Comparison of ENCODE assay signal across 19 cellular contexts in the genomic region with DNA sequence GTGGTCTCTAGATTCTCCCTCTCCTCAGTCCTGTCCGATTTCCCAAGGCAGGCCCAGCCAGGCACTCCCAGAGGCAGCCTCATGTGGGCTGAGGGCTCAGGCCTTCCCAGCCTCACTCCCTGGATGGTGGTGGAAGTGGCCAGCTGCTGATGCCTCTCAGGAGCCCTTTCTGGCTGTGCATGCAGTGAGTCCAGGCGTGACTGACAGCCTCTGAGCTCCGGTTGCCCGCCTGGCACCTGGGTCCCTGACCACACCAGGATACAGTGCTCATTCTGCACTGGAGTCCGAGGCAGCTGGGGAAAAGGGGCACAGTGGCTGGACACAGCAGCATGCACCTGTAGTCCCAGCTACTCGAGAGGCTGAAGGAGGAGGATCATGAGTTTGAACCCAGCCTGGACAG.
DNase-seq lines count a peak whose midpoint lies in the region; ATAC-seq, FAIRE-seq and TF ChIP-seq lines count a peak whose summit lies in the region.
"Had no signal": no experiment of that assay in that cellular context is flagged by ENCODE, and none has a peak within 500 bp of the region (broad histone marks: within the 10 kb centered on the region; RNA-seq: fewer than 3 reads in every experiment).

No MANE protein-coding gene starts in this region.

- H3K79me2 ChIP-seq in H1 (ENCODE audit: control insufficient read depth in 1 of 2, insufficient read depth in 2 of 2, low read length in 2 of 2), result no peaks in the 10 kb centered on the region

- POLR2A ChIA-PET in H1 (lab: Charles Lee; ENCODE audit: partially characterized antibody), result no interaction called here

- CTCF ChIA-PET in H1 (lab: Charles Lee; ENCODE audit: partially characterized antibody), result interaction anchor here (1.0 to 2.2 kb wide), 8 partner anchors 14 to 280 kb away, joined by 3 to 12 read pairs (median 4); no protein-coding TSS in a partner anchor

- H2BK20ac ChIP-seq in H1 (ENCODE audit: low read length), result no peak overlapping the region

- no peak overlapping the region for H3K14ac ChIP-seq in H1 (ENCODE audit: insufficient read length)

- H3K36me3 ChIP-seq in H1 (ENCODE audit: control insufficient read depth in 2 of 4, insufficient read depth in 4 of 4, low read length in 3 of 4), result no peaks in the 10 kb centered on the region
- H3K36me3 ChIP-seq in thyroid gland, result no peaks in the 10 kb centered on the region
- no peaks in the 10 kb centered on the region for H3K36me3 ChIP-seq in right atrium auricular region
- H3K36me3 ChIP-seq: BLaER1 had no signal

- 0 out of 2 replicates have a peak overlapping the region, but pooled peaks have one; percentile 35 for H2BK5ac ChIP-seq in H1 (ENCODE audit: low read depth, low read length)

- no peak overlapping the region for H3K23ac ChIP-seq in H1 (ENCODE audit: insufficient read length)

- no peak overlapping the region for H3K4me2 ChIP-seq in H1 (ENCODE audit: insufficient read depth in 1 of 2, low read depth in 2 of 2, low read length in 2 of 2)
- H3K4me2 ChIP-seq: BLaER1, GM23338 had no signal

- H2BK12ac ChIP-seq in H1 (ENCODE audit: low read depth, low read length), result no peak overlapping the region

- TF ChIP-seq EP300 in H1 (IDR thresholded peaks at IDR 0.05; ENCODE audit: borderline replicate concordance in 1 of 2, low read depth in 2 of 2, low read length in 2 of 2), result no peak

- H3K4ac ChIP-seq in H1 (replicated peaks; ENCODE audit: insufficient read length, low read depth, low read length), result no peak overlapping the region

- no peak overlapping the region for H4K91ac ChIP-seq in H1 (replicated peaks; ENCODE audit: insufficient read length, low read length)

- TF ChIP-seq CTCF in H1 (IDR thresholded peaks at IDR 0.05; ENCODE audit: control extremely low read depth in 1 of 3, insufficient read depth in 1 of 3, low read depth in 1 of 3, low read length in 3 of 3), result no peak
- TF ChIP-seq CTCF in thyroid gland (IDR thresholded peaks at IDR 0.05), result no peak
- no peak for TF ChIP-seq CTCF in right atrium auricular region (IDR thresholded peaks at IDR 0.05)

- WGBS in H1 (ENCODE audit: extremely low coverage in 1 of 2, insufficient coverage in 1 of 2, insufficient read length in 1 of 2, insufficient replicate concordance in 2 of 2, low coverage in 1 of 2, low lambda C conversion rate in 2 of 2, missing lambda C conversion rate in 1 of 2), 2 experiments, result 92% methylated on average over 6 of the region's 6 CpGs; no CpG with 5 or more reads in 1 of the 2 experiments
- WGBS in thyroid gland, 2 donors, result 90% methylated on average over 6 of the region's 6 CpGs

- no peak overlapping the region for H3K9ac ChIP-seq in H1 (replicated peaks in 1 of 4; ENCODE audit: extremely low read depth in 1 of 4, low read depth in 3 of 4, low read length in 3 of 4)
- H3K9ac ChIP-seq: BLaER1 had no signal

- no peak for TF ChIP-seq RAD21 in H1 (IDR thresholded peaks at IDR 0.05 in 1 of 2, conservative IDR thresholded peaks at IDR 0.05 in 1 of 2; ENCODE audit: low read depth in 2 of 2, low read length in 2 of 2)

- H3K56ac ChIP-seq in H1 (replicated peaks; ENCODE audit: insufficient read length, low read depth, low read length), result no peak overlapping the region

- H3K27me3 ChIP-seq in H1 (replicated peaks in 1 of 4; ENCODE audit: control insufficient read depth in 3 of 4, extremely low read depth in 1 of 4, insufficient read depth in 3 of 4, low read length in 3 of 4), result no peaks in the 10 kb centered on the region
- no peaks in the 10 kb centered on the region for H3K27me3 ChIP-seq in thyroid gland
- H3K27me3 ChIP-seq in right atrium auricular region, result no peaks in the 10 kb centered on the region
- H3K27me3 ChIP-seq: BLaER1 had no signal

- ATAC-seq in Right ventricle myocardium superior (ENCODE audit: poor library complexity), result no peak
- ATAC-seq: GM23338 had no signal

- no peaks in the 10 kb centered on the region for H4K20me1 ChIP-seq in H1 (replicated peaks in 1 of 2; ENCODE audit: control insufficient read depth in 1 of 2, insufficient read depth in 2 of 2, low read length in 2 of 2)
- H4K20me1 ChIP-seq: BLaER1 had no signal

- no peak overlapping the region for H2AFZ ChIP-seq in H1 (ENCODE audit: low read length)
- H2AFZ ChIP-seq: GM23338 had no signal

- peak overlapping the region; percentile 4; the same call in 1 of the 2 replicates for H2AK5ac ChIP-seq in H1 (ENCODE audit: low read depth, low read length)

- no peak overlapping the region for H4K5ac ChIP-seq in H1 (ENCODE audit: insufficient read length, low read depth, low read length)

- no peaks in the 10 kb centered on the region for H3K9me3 ChIP-seq in H1 (ENCODE audit: insufficient read depth in 2 of 2, low read depth in 1 of 2, low read length in 1 of 2)
- H3K9me3 ChIP-seq in thyroid gland, result no peaks in the 10 kb centered on the region
- no peaks in the 10 kb centered on the region for H3K9me3 ChIP-seq in right atrium auricular region
- H3K9me3 ChIP-seq: BLaER1 had no signal

- H3K4me1 ChIP-seq in H1 (replicated peaks in 1 of 4; ENCODE audit: control insufficient read depth in 3 of 4, insufficient read depth in 4 of 4, low read length in 3 of 4) (no peaks in the 10 kb centered on the region), thyroid gland (peaks cover 27 to 31% of the 10 kb centered on the region in 2 donors), right atrium auricular region (no peaks in the 10 kb centered on the region)

- intact Hi-C loops in thyroid gland (cut with DNase I) (no loop called here), Right ventricle myocardium superior (cut with DNase I) (no loop called here)

- no peak overlapping the region for H2BK120ac ChIP-seq in H1 (replicated peaks; ENCODE audit: low read depth, low read length)

- DNase-seq in HTR-8/SVneo (ENCODE audit: insufficient read length, low spot score) (no peak), H1 (ENCODE audit: low read depth in 1 of 2, low spot score in 2 of 2) (no peak), myocyte (ENCODE audit: low read depth) (peak; percentile 60), thyroid gland (peak in 1 of 2 donors; percentile 39), right atrium auricular region (ENCODE audit: low spot score) (no peak), NCI-H2171 (lab: John Stamatoyannopoulos, UW) (no peak), Right ventricle myocardium superior (no peak)
- DNase-seq: 8988T; CD4-positive, alpha-beta memory T cell; DMS153; DMS79; GDM1; H7; HFFc6 had no signal

- FAIRE-seq in HTR-8/SVneo (lab: Jason Lieb, UNC), result peak; percentile 80
- FAIRE-seq in H1 (lab: Jason Lieb, UNC), result no peak
- FAIRE-seq: GM12892, GM18507 had no signal

- H3K27ac ChIP-seq in H1 (ENCODE audit: low read depth, low read length) (no peak overlapping the region), thyroid gland (peak overlapping the region in 2 of 3 donors; percentile 92 to 94), right atrium auricular region (no peak overlapping the region)
- H3K27ac ChIP-seq: BLaER1, HL-60 had no signal

- no peak overlapping the region; the same call in 1 of the 2 replicates for H2BK15ac ChIP-seq in H1 (ENCODE audit: low read length)

- TF ChIP-seq POLR2A in H1 (IDR thresholded peaks at IDR 0.05; ENCODE audit: control extremely low read depth in 1 of 2, low read depth in 2 of 2, low read length in 2 of 2) (no peak), thyroid gland (IDR thresholded peaks at IDR 0.05) (no peak)

- no peaks in the 10 kb centered on the region for H3K79me1 ChIP-seq in H1 (ENCODE audit: low read depth, low read length)

- H3K4me3 ChIP-seq in H1 (ENCODE audit: extremely low read depth in 1 of 4, insufficient read depth in 2 of 4, low read depth in 3 of 4, low read length in 4 of 4) (no peak overlapping the region), thyroid gland (replicated peaks in 1 of 3) (no peak overlapping the region), right atrium auricular region (no peak overlapping the region)
- H3K4me3 ChIP-seq: BLaER1, GM23338 had no signal

- H3K18ac ChIP-seq in H1 (ENCODE audit: extremely low read depth, low read length), result no peak overlapping the region

- H3K23me2 ChIP-seq in H1 (ENCODE audit: low read depth, low read length), result no peaks in the 10 kb centered on the region

- peak overlapping the region; percentile 53 for H4K8ac ChIP-seq in H1 (ENCODE audit: extremely low read depth, insufficient read depth, low read length)

TF ChIP-seq in H1, 55 proteins besides CTCF, POLR2A, EP300 and RAD21:
- TF ChIP-seq RNF2 (IDR thresholded peaks at IDR 0.05; ENCODE audit: borderline replicate concordance, low read depth, low read length, missing control alignments, poor library complexity, severe bottlenecking) (no peak), KDM5A (IDR thresholded peaks at IDR 0.05; ENCODE audit: low read length) (no peak), RXRA (IDR thresholded peaks at IDR 0.05; ENCODE audit: insufficient read depth, low read depth, low read length) (no peak), NANOG (IDR thresholded peaks at IDR 0.05; ENCODE audit: insufficient read depth, low read depth, low read length, poor library complexity, severe bottlenecking) (no peak)

Comparison
In these comparisons a context has a peak if more than half of its experiments do, and no peak if none do; other contexts are left out.
1. H3K27ac ChIP-seq: peak in thyroid gland (2 of 3); none in H1 (single experiment) and right atrium auricular region (0 of 2).